In genomic region chr11:16986434-16987204, GRCh38 we compare ENCODE assay signal across 8 cellular contexts. TPM values are rescaled to one million over a fixed set of nuclear protein-coding genes. Genes with fewer than 3 reads are reported as not detected.
A peak's percentile ranks its signal among the peaks of the same experiment; 100 is the strongest.
DNase-seq lines count a peak whose midpoint lies in the region; ATAC-seq, FAIRE-seq and TF ChIP-seq lines count a peak whose summit lies in the region.

No MANE protein-coding gene starts in this region.

- FAIRE-seq in colon (lab: Jason Lieb, UNC): peak; percentile 10

- H3K4me2 ChIP-seq in mammary epithelial cell (ENCODE audit: insufficient read depth, low read depth, low read length): no peak overlapping the region

- WGBS in mammary epithelial cell (ENCODE audit: low coverage, missing lambda C conversion rate): 62% methylated on average over 4 of the region's 5 CpGs

- in situ Hi-C loops in mammary epithelial cell (cut with MboI; ENCODE audit: low sequenced_read_pairs in 2 of 2): no loop called here

- dilution Hi-C loops in mammary epithelial cell (cut with HindIII; ENCODE audit: low sequenced_read_pairs): loop anchor here (5.0 kb wide), 1 partner anchor 81 kb away; no protein-coding TSS in a partner anchor

- peaks cover 0 to 36% of the 10 kb centered on the region in 2 donors for H3K4me1 ChIP-seq in breast epithelium
- peaks cover 11% of the 10 kb centered on the region for H3K4me1 ChIP-seq in mammary epithelial cell (ENCODE audit: insufficient read depth, low read length)

- TF ChIP-seq CTCF in breast epithelium (IDR thresholded peaks at IDR 0.05) (peak in 1 of 3 donors; percentile 42), mammary epithelial cell (conservative IDR thresholded peaks at IDR 0.05 in 1 of 2, IDR thresholded peaks at IDR 0.05 in 1 of 2; ENCODE audit: extremely low read depth in 1 of 2, insufficient read depth in 1 of 2, low read depth in 1 of 2, low read length in 2 of 2) (no peak)

- no peak for TF ChIP-seq POLR2A in breast epithelium (IDR thresholded peaks at IDR 0.05)

- H2AFZ ChIP-seq in mammary epithelial cell (ENCODE audit: low read depth, low read length): no peak overlapping the region

- H3K79me2 ChIP-seq in mammary epithelial cell (ENCODE audit: insufficient read depth, low read length): no peaks in the 10 kb centered on the region

- peak overlapping the region; percentile 91 to 96 for H3K27ac ChIP-seq in breast epithelium
- no peak overlapping the region for H3K27ac ChIP-seq in mammary epithelial cell (ENCODE audit: insufficient read depth, low read depth, low read length)

- H3K36me3 ChIP-seq in breast epithelium (no peaks in the 10 kb centered on the region), mammary epithelial cell (ENCODE audit: insufficient read depth, low read length) (no peaks in the 10 kb centered on the region)

- H4K20me1 ChIP-seq in mammary epithelial cell (ENCODE audit: insufficient read depth, low read length): no peaks in the 10 kb centered on the region

- no TSS peak for BruUV-seq in mammary epithelial cell (replicated peaks; lab: Mats Ljungman, UMichigan)

- H3K9me3 ChIP-seq in breast epithelium (no peaks in the 10 kb centered on the region), mammary epithelial cell (replicated peaks; ENCODE audit: insufficient read depth, low read length) (no peaks in the 10 kb centered on the region)

- no peak overlapping the region for H3K9ac ChIP-seq in mammary epithelial cell (ENCODE audit: insufficient read depth, low read length)

- ATAC-seq in HG03039 (IDR thresholded peaks at IDR 0.05; ENCODE audit: unreplicated experiment): peak; percentile 92

- CTCF ChIA-PET in mammary epithelial cell (lab: Charles Lee; ENCODE audit: low non-redundant PET): no interaction called here

- DNase-seq in breast epithelium (ENCODE audit: low spot score in 2 of 2) (peak; percentile 74 to 83), mammary epithelial cell (no peak), T-helper 1 cell (peak in 4 of 5 donors; percentile 15 to 65 (median 24)), NCI-H1092 treated with DMSO at 0.1 percent for 48 hours (lab: John Stamatoyannopoulos, UW) (no peak), GM03348 (ENCODE audit: low spot score) (no peak)
- DNase-seq in stimulated activated CD4-positive, alpha-beta T cell treated with anti-CD3 and anti-CD28 coated beads, Interleukin-1b, Interleukin-23, amount 100 ng/mL, for 4 hours (ENCODE audit: low read depth in 2 of 2): peak; percentile 12 to 26

- intact Hi-C loops in breast epithelium (cut with DNase I; ENCODE audit: low total_unique reads): no loop called here
- intact Hi-C loops in mammary epithelial cell (cut with micrococcal nuclease): no loop called here

- H3K4me3 ChIP-seq in breast epithelium (no peak overlapping the region), mammary epithelial cell (replicated peaks in 1 of 3; ENCODE audit: insufficient read depth in 1 of 3, low read depth in 2 of 3, low read length in 3 of 3) (no peak overlapping the region)

- H3K27me3 ChIP-seq in breast epithelium (no peaks in the 10 kb centered on the region), mammary epithelial cell (ENCODE audit: insufficient read depth, low read length) (no peaks in the 10 kb centered on the region)

RNA-seq across cellular contexts. Expression of gene PLEKHA7, which starts 27.6 kb away (rescaled TPM):
- 10 to 100 TPM in 2 of 3 donors, 1 to 10 TPM in 1; 9.8 to 54.6 (median 36.7) TPM for total RNA-seq in breast epithelium
- 1 to 10 TPM; 5.8 to 5.9 TPM for total RNA-seq in mammary epithelial cell
- 4.5 TPM for polyA plus RNA-seq in mammary epithelial cell
- 7.5 TPM for polyA minus RNA-seq in mammary epithelial cell

Comparison
In these comparisons a context has a peak if more than half of its experiments do, and no peak if none do; other contexts are left out.
1. DNase-seq: peak in breast epithelium (2 of 2), T-helper 1 cell (4 of 5) and stimulated activated CD4-positive, alpha-beta T cell treated with anti-CD3 and anti-CD28 coated beads, Interleukin-1b, Interleukin-23, amount 100 ng/mL, for 4 hours (2 of 2); none in mammary epithelial cell (single experiment), NCI-H1092 treated with DMSO at 0.1 percent for 48 hours (single experiment) and GM03348 (single experiment).